Comparison of ENCODE assay signal across 13 cellular contexts in genomic region chr6:141140905-141141304, GRCh38.
"Had no signal": no experiment of that assay in that cellular context is flagged by ENCODE, and none has a peak within 500 bp of the region (broad histone marks: within the 10 kb centered on the region; RNA-seq: fewer than 3 reads in every experiment).

No MANE protein-coding gene starts in this region.

- DNase-seq: activated B cell treated with CpG ODN at 0.5 μM for 24 hours; activated CD4-positive, alpha-beta T cell treated with anti-CD3 and anti-CD28 coated beads, Interleukin-2, amount 10 ng/mL, durations not matched to agents 24 days and 14 days; activated CD8-positive, alpha-beta memory T cell treated with anti-CD3 and anti-CD28 coated beads for 24 hours; cortex of kidney; effector CD8-positive, alpha-beta T cell; nephron progenitor cell; right lobe of liver; spleen; stimulated activated naive CD4-positive, alpha-beta T cell treated with Interleukin-2 at 50 U/mL for 16 hours had no signal

- H3K4me1 ChIP-seq: gastroesophageal sphincter, prostate gland, right lobe of liver, suprapubic skin had no signal

- H3K36me3 ChIP-seq: gastroesophageal sphincter, prostate gland, right lobe of liver, spleen, suprapubic skin had no signal

- H3K27me3 ChIP-seq: gastroesophageal sphincter, right lobe of liver, spleen, suprapubic skin had no signal

- H3K9me3 ChIP-seq: gastroesophageal sphincter, prostate gland, right lobe of liver, spleen, suprapubic skin had no signal

- ATAC-seq: gastroesophageal sphincter, right lobe of liver had no signal

- H3K27ac ChIP-seq: epithelial cell of prostate, gastroesophageal sphincter, prostate gland, right lobe of liver, spleen, suprapubic skin had no signal

- H3K4me3 ChIP-seq: gastroesophageal sphincter, prostate gland, right lobe of liver, spleen, suprapubic skin had no signal
